Comparison of ENCODE assay signal across 15 cellular contexts in genomic region chr11:87265915-87266314, GRCh38.
"Had no signal": no experiment of that assay in that cellular context is flagged by ENCODE, and none has a peak within 500 bp of the region (broad histone marks: within the 10 kb centered on the region; RNA-seq: fewer than 3 reads in every experiment).

No MANE protein-coding gene starts in this region.

- H3K36me3 ChIP-seq: stomach, thyroid gland, vagina had no signal

- H3K27ac Mint-ChIP-seq: activated CD4-positive, alpha-beta memory T cell treated with anti-CD3 and anti-CD28 coated beads for 36 hours; activated naive CD8-positive, alpha-beta T cell treated with anti-CD3 and anti-CD28 coated beads for 36 hours; activated T-cell treated with anti-CD3 and anti-CD28 coated beads, Interleukin-2, amount 50 U/mL, for 72 hours; memory B cell had no signal

- H3K4me1 Mint-ChIP-seq: memory B cell, nephron progenitor cell had no signal

- H3K27ac ChIP-seq: stomach, thyroid gland, vagina, VCaP had no signal

- H3K27me3 Mint-ChIP-seq: activated CD4-positive, alpha-beta memory T cell treated with anti-CD3 and anti-CD28 coated beads for 36 hours; activated naive CD8-positive, alpha-beta T cell treated with anti-CD3 and anti-CD28 coated beads for 36 hours; memory B cell had no signal

- H3K4me1 ChIP-seq: thyroid gland, vagina had no signal

- H3K4me3 Mint-ChIP-seq: activated CD4-positive, alpha-beta memory T cell treated with anti-CD3 and anti-CD28 coated beads for 36 hours; activated naive CD8-positive, alpha-beta T cell treated with anti-CD3 and anti-CD28 coated beads for 36 hours; activated T-cell treated with anti-CD3 and anti-CD28 coated beads, Interleukin-2, amount 50 U/mL, for 72 hours; memory B cell; nephron progenitor cell had no signal

- H3K9me3 Mint-ChIP-seq: activated CD4-positive, alpha-beta memory T cell treated with anti-CD3 and anti-CD28 coated beads for 36 hours; activated naive CD8-positive, alpha-beta T cell treated with anti-CD3 and anti-CD28 coated beads for 36 hours; activated T-cell treated with anti-CD3 and anti-CD28 coated beads, Interleukin-2, amount 50 U/mL, for 72 hours; memory B cell; nephron progenitor cell had no signal

- H3K36me3 Mint-ChIP-seq: activated CD4-positive, alpha-beta memory T cell treated with anti-CD3 and anti-CD28 coated beads for 36 hours had no signal

- DNase-seq: activated CD4-positive, alpha-beta memory T cell treated with anti-CD3 and anti-CD28 coated beads for 36 hours; activated gamma-delta T cell treated with Interleukin-2 at 50 U/mL for 16 hours; activated naive CD8-positive, alpha-beta T cell treated with anti-CD3 and anti-CD28 coated beads for 36 hours; activated T-cell treated with anti-CD3 and anti-CD28 coated beads, Interleukin-2, amount 50 U/mL, for 72 hours; caudate nucleus; effector CD4-positive, alpha-beta T cell; left cardiac atrium; nephron progenitor cell; stomach; T-helper 1 cell; thyroid gland had no signal

- H3K27me3 ChIP-seq: stomach, thyroid gland, vagina had no signal

- H3K4me3 ChIP-seq: coronary artery, stomach, thyroid gland, vagina had no signal

- H3K9me3 ChIP-seq: stomach, thyroid gland, vagina had no signal
